Comparison of ENCODE assay signal across 28 cellular contexts in genomic region chr4:34148322-34148908, GRCh38.
A peak's percentile ranks its signal among the peaks of the same experiment; 100 is the strongest.
DNase-seq lines count a peak whose midpoint lies in the region; ATAC-seq, FAIRE-seq and TF ChIP-seq lines count a peak whose summit lies in the region.
"Had no signal": no experiment of that assay in that cellular context is flagged by ENCODE, and none has a peak within 500 bp of the region (broad histone marks: within the 10 kb centered on the region; RNA-seq: fewer than 3 reads in every experiment).

No MANE protein-coding gene starts in this region.

- no peak overlapping the region for H3K4me3 Mint-ChIP-seq in neural progenitor cell
- H3K4me3 Mint-ChIP-seq: CD4-positive, CD25-positive, alpha-beta regulatory T cell had no signal

- H3K27me3 Mint-ChIP-seq in neural progenitor cell (ENCODE audit: insufficient read depth, low read depth): no peaks in the 10 kb centered on the region
- H3K27me3 Mint-ChIP-seq: CD4-positive, CD25-positive, alpha-beta regulatory T cell had no signal

- H3K36me3 ChIP-seq in mammary epithelial cell (ENCODE audit: insufficient read depth, low read length) (no peaks in the 10 kb centered on the region), breast epithelium (no peaks in the 10 kb centered on the region), PC-9 (ENCODE audit: low read depth) (no peaks in the 10 kb centered on the region), neural progenitor cell (no peaks in the 10 kb centered on the region), esophagus squamous epithelium (no peaks in the 10 kb centered on the region)
- H3K36me3 ChIP-seq: BLaER1, HAP-1 had no signal

- DNase-seq in mammary epithelial cell (peak; percentile 34), breast epithelium (ENCODE audit: low spot score in 2 of 2) (no peak), PC-9 (no peak), epithelial cell of esophagus (ENCODE audit: low read depth) (peak; percentile 30), urothelium cell line (ENCODE audit: low spot score) (peak; percentile 8), neural progenitor cell (ENCODE audit: low spot score) (no peak), esophagus squamous epithelium (lab: John Stamatoyannopoulos, UW) (no peak)
- DNase-seq: CD4-positive, CD25-positive, alpha-beta regulatory T cell; DMS153; GOT3; Kasumi-1; MV-4-11; NCI-H1105 treated with DMSO at 0.1 percent for 48 hours; NCI-H146; NCI-H1930; NCI-H2107; NCI-H446; NCI-H524 treated with DMSO at 0.1 percent for 48 hours; NCI-H774; SHP77 had no signal

- H3F3A ChIP-seq in PC-9 (ENCODE audit: insufficient read depth, low read depth): no peaks in the 10 kb centered on the region
- no peaks in the 10 kb centered on the region for H3F3A ChIP-seq in neural progenitor cell (ENCODE audit: low read depth)

- no TSS peak for BruUV-seq in mammary epithelial cell (replicated peaks; lab: Mats Ljungman, UMichigan)
- no TSS peak for BruUV-seq in PC-9 (replicated peaks; lab: Mats Ljungman, UMichigan)

- H2AFZ ChIP-seq in mammary epithelial cell (ENCODE audit: low read depth, low read length): peak overlapping the region; percentile 26
- 0 out of 2 replicates have a peak overlapping the region, but pooled peaks have one; percentile 22 for H2AFZ ChIP-seq in PC-9
- no peak overlapping the region for H2AFZ ChIP-seq in neural progenitor cell (replicated peaks)

- H3K4me1 ChIP-seq in mammary epithelial cell (ENCODE audit: insufficient read depth, low read length) (peaks cover 4% of the 10 kb centered on the region), breast epithelium (no peaks in the 10 kb centered on the region), PC-9 (replicated peaks; ENCODE audit: insufficient read depth) (peaks cover 12% of the 10 kb centered on the region), neural progenitor cell (no peaks in the 10 kb centered on the region), esophagus squamous epithelium (no peaks in the 10 kb centered on the region)
- H3K4me1 ChIP-seq: BLaER1, HAP-1 had no signal

- no peaks in the 10 kb centered on the region for H3K9me3 ChIP-seq in mammary epithelial cell (replicated peaks; ENCODE audit: insufficient read depth, low read length)
- H3K9me3 ChIP-seq in breast epithelium: no peaks in the 10 kb centered on the region
- H3K9me3 ChIP-seq in PC-9 (ENCODE audit: insufficient read depth, low read depth): no peaks in the 10 kb centered on the region
- no peaks in the 10 kb centered on the region for H3K9me3 ChIP-seq in neural progenitor cell (ENCODE audit: low read depth)
- no peaks in the 10 kb centered on the region for H3K9me3 ChIP-seq in esophagus squamous epithelium
- H3K9me3 ChIP-seq: BLaER1, HAP-1 had no signal

- H3K27ac ChIP-seq in mammary epithelial cell (ENCODE audit: insufficient read depth, low read depth, low read length) (peak overlapping the region; percentile 42), breast epithelium (no peak overlapping the region), PC-9 (no peak overlapping the region), neural progenitor cell (no peak overlapping the region), esophagus squamous epithelium (no peak overlapping the region)
- H3K27ac ChIP-seq: 22Rv1, BLaER1 had no signal

- no peaks in the 10 kb centered on the region for H3K4me1 Mint-ChIP-seq in neural progenitor cell
- H3K4me1 Mint-ChIP-seq: CD4-positive, CD25-positive, alpha-beta regulatory T cell had no signal

- no peaks in the 10 kb centered on the region for H3K79me2 ChIP-seq in mammary epithelial cell (ENCODE audit: insufficient read depth, low read length)
- no peaks in the 10 kb centered on the region for H3K79me2 ChIP-seq in PC-9 (ENCODE audit: low read depth)
- no peaks in the 10 kb centered on the region for H3K79me2 ChIP-seq in neural progenitor cell (ENCODE audit: low read depth)

- intact Hi-C loops in mammary epithelial cell (cut with micrococcal nuclease) (no loop called here), breast epithelium (cut with DNase I; ENCODE audit: low total_unique reads) (no loop called here), PC-9 (cut with micrococcal nuclease; ENCODE audit: unreplicated experiment) (no loop called here), esophagus squamous epithelium (cut with DNase I) (no loop called here)

- H3K36me3 Mint-ChIP-seq in neural progenitor cell: no peaks in the 10 kb centered on the region
- H3K36me3 Mint-ChIP-seq: CD4-positive, CD25-positive, alpha-beta regulatory T cell had no signal

- FAIRE-seq in urothelium cell line (lab: Jason Lieb, UNC): no peak
- FAIRE-seq: G401.6, GM12878, HTR-8/SVneo, K562 had no signal

- CTCF ChIA-PET in mammary epithelial cell (lab: Charles Lee; ENCODE audit: low non-redundant PET): no interaction called here
- CTCF ChIA-PET in PC-9 (lab: Charles Lee): no interaction called here

- H3K4me2 ChIP-seq in mammary epithelial cell (ENCODE audit: insufficient read depth, low read depth, low read length) (peak overlapping the region; percentile 42), PC-9 (no peak overlapping the region; the same call in 1 of the 2 replicates), neural progenitor cell (no peak overlapping the region)
- H3K4me2 ChIP-seq: BLaER1 had no signal

- TF ChIP-seq CTCF in mammary epithelial cell (conservative IDR thresholded peaks at IDR 0.05 in 1 of 2, IDR thresholded peaks at IDR 0.05 in 1 of 2; ENCODE audit: extremely low read depth in 1 of 2, insufficient read depth in 1 of 2, low read depth in 1 of 2, low read length in 2 of 2) (no peak), breast epithelium (IDR thresholded peaks at IDR 0.05) (no peak), PC-9 (conservative IDR thresholded peaks at IDR 0.05) (no peak), epithelial cell of esophagus (IDR thresholded peaks at IDR 0.05; ENCODE audit: insufficient read depth, low read depth, low read length, missing control alignments) (no peak), neural progenitor cell (IDR thresholded peaks at IDR 0.05) (no peak), esophagus squamous epithelium (IDR thresholded peaks at IDR 0.05) (no peak)

- H4K20me1 ChIP-seq in mammary epithelial cell (ENCODE audit: insufficient read depth, low read length) (no peaks in the 10 kb centered on the region), PC-9 (ENCODE audit: insufficient read depth) (no peaks in the 10 kb centered on the region), neural progenitor cell (ENCODE audit: low read depth) (no peaks in the 10 kb centered on the region)
- H4K20me1 ChIP-seq: BLaER1 had no signal

- dilution Hi-C loops in mammary epithelial cell (cut with HindIII; ENCODE audit: low sequenced_read_pairs): no loop called here

- no peak overlapping the region for H3K4me3 ChIP-seq in mammary epithelial cell (replicated peaks in 1 of 3; ENCODE audit: insufficient read depth in 1 of 3, low read depth in 2 of 3, low read length in 3 of 3)
- no peak overlapping the region for H3K4me3 ChIP-seq in breast epithelium
- H3K4me3 ChIP-seq in PC-9: no peak overlapping the region
- no peak overlapping the region for H3K4me3 ChIP-seq in epithelial cell of esophagus (ENCODE audit: low read length)
- no peak overlapping the region for H3K4me3 ChIP-seq in neural progenitor cell
- H3K4me3 ChIP-seq in esophagus squamous epithelium: no peak overlapping the region
- H3K4me3 ChIP-seq: BLaER1, GM12878, HAP-1, K562 had no signal

- no peak overlapping the region for H3K9ac ChIP-seq in mammary epithelial cell (ENCODE audit: insufficient read depth, low read length)
- H3K9ac ChIP-seq in neural progenitor cell: no peak overlapping the region
- H3K9ac ChIP-seq: BLaER1 had no signal

- POLR2A ChIA-PET in PC-9 (lab: Charles Lee; ENCODE audit: unreplicated experiment): interaction anchor here (0.6 kb wide), 1 partner anchor 7 kb away, joined by 3 read pairs; no protein-coding TSS in a partner anchor

- WGBS in mammary epithelial cell (ENCODE audit: low coverage, missing lambda C conversion rate): 50% methylated on average over 2 of the region's 2 CpGs
- WGBS in esophagus squamous epithelium, 2 donors: 44 to 55% methylated on average over 2 of the region's 2 CpGs

- no peaks in the 10 kb centered on the region for H3K9me3 Mint-ChIP-seq in neural progenitor cell

- H3K27ac Mint-ChIP-seq in neural progenitor cell: no peak overlapping the region
- H3K27ac Mint-ChIP-seq: CD4-positive, CD25-positive, alpha-beta regulatory T cell had no signal

- H3K27me3 ChIP-seq in mammary epithelial cell (ENCODE audit: insufficient read depth, low read length): no peaks in the 10 kb centered on the region
- no peaks in the 10 kb centered on the region for H3K27me3 ChIP-seq in breast epithelium
- H3K27me3 ChIP-seq in PC-9 (ENCODE audit: insufficient read depth, low read depth): no peaks in the 10 kb centered on the region
- H3K27me3 ChIP-seq in neural progenitor cell: no peaks in the 10 kb centered on the region
- H3K27me3 ChIP-seq in esophagus squamous epithelium: no peaks in the 10 kb centered on the region
- H3K27me3 ChIP-seq: BLaER1 had no signal

- no peak for ATAC-seq in esophagus mucosa
- ATAC-seq: GM12878, K562 had no signal

- in situ Hi-C loops in mammary epithelial cell (cut with MboI; ENCODE audit: low sequenced_read_pairs in 2 of 2): no loop called here

- TF ChIP-seq POLR2A in breast epithelium (IDR thresholded peaks at IDR 0.05) (no peak), esophagus squamous epithelium (IDR thresholded peaks at IDR 0.05) (no peak)

- no peaks in the 10 kb centered on the region for H3K9me2 ChIP-seq in PC-9 (ENCODE audit: insufficient read depth)

Comparison
In these comparisons a context has a peak if more than half of its experiments do, and no peak if none do; other contexts are left out.
1. DNase-seq: peak in mammary epithelial cell (single experiment), epithelial cell of esophagus (single experiment) and urothelium cell line (single experiment); none in breast epithelium (0 of 2), PC-9 (0 of 2), neural progenitor cell (single experiment) and esophagus squamous epithelium (single experiment).